18 cellular contexts compared by ENCODE assay signal in the genomic region with DNA sequence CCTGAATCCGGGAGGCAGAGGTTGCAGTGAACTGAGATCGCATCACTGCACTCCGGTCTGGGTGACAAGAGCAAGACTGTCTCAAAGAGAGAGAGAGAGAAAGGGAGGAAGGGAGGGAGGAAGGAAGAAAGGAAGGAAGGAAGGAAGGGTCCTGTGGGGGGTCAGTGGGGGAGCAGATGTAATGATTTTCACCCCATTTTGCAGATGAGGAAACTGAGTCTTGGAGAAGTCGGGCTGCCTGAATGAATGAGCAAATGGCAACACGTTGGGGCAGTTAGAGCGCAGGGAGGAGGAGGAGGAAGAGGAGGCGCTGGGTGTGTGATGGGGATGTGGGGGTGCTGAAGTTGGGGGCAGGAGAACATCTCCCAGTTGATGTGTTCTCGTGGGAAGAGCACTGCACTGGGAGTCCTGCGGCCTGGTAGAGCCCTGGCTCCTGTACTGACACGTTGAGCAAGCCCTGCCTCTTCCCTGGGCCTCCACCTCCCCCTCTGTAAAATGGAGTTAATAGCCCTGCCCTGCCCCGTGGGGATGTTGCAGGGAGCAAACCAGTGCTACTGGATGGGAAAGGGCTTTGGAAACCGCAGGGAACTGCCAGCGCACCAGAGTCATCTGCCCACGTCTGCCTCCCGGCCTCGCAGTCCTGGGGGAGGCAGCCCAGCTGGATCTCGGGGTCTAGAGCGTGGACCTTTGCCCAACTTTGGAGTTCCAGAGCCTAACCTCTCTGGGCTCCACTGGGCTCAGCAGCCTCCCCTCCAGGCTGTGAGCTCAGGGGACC.
DNase-seq lines count a peak whose midpoint lies in the region; ATAC-seq and TF ChIP-seq lines count a peak whose summit lies in the region.
"Had no signal": no experiment of that assay in that cellular context is flagged by ENCODE, and none has a peak within 500 bp of the region (broad histone marks: within the 10 kb centered on the region; RNA-seq: fewer than 3 reads in every experiment).

No MANE protein-coding gene starts in this region.

- H3K9me3 ChIP-seq in HCT116 (ENCODE audit: control insufficient read depth in 1 of 2, insufficient read depth in 1 of 2, low read depth in 1 of 2, low read length in 2 of 2) = no peaks in the 10 kb centered on the region
- no peaks in the 10 kb centered on the region for H3K9me3 ChIP-seq in esophagus squamous epithelium
- H3K9me3 ChIP-seq: pancreas, sigmoid colon, SK-N-SH had no signal

- H3K27me3 ChIP-seq in HCT116 (ENCODE audit: insufficient read depth, low read length) = no peaks in the 10 kb centered on the region
- peaks cover 0 to 34% (median 0%) of the 10 kb centered on the region in 4 donors for H3K27me3 ChIP-seq in esophagus squamous epithelium
- H3K27me3 ChIP-seq: pancreas had no signal

- no peaks in the 10 kb centered on the region for H3K9me3 Mint-ChIP-seq in progenitor cell of endocrine pancreas (ENCODE audit: low read depth)
- H3K9me3 Mint-ChIP-seq in stimulated activated naive B cell treated with anti-CD40 and anti-IgM and Interleukin-4, amounts not matched to agents 10 μg/mL and 1 μg/mL and 100 μg/mL, for 72 hours = no peaks in the 10 kb centered on the region

- POLR2A ChIA-PET in HCT116 (lab: Charles Lee) (interaction anchor here (0.7 kb wide), 1 partner anchor 8 kb away, joined by 3 read pairs; no protein-coding TSS in a partner anchor), RWPE1 (lab: Yijun Ruan, JAX; ENCODE audit: low non-redundant PET) (interaction anchor here (0.6 to 0.7 kb wide), 2 partner anchors 64 to 404 kb away, joined by 3 read pairs; no protein-coding TSS in a partner anchor)

- intact Hi-C loops in HCT116 (cut with micrococcal nuclease) = no loop called here
- intact Hi-C loops in esophagus squamous epithelium (cut with DNase I) = no loop called here

- peak overlapping the region; percentile 74 for H3K27ac Mint-ChIP-seq in progenitor cell of endocrine pancreas
- H3K27ac Mint-ChIP-seq in stimulated activated naive B cell treated with anti-CD40 and anti-IgM and Interleukin-4, amounts not matched to agents 10 μg/mL and 1 μg/mL and 100 μg/mL, for 72 hours = no peak overlapping the region

- no peaks in the 10 kb centered on the region for H3K36me3 ChIP-seq in HCT116 (ENCODE audit: control insufficient read depth in 1 of 2, insufficient read depth in 2 of 2, low read length in 2 of 2)
- H3K36me3 ChIP-seq in esophagus squamous epithelium = no peaks in the 10 kb centered on the region
- H3K36me3 ChIP-seq: pancreas, sigmoid colon had no signal

- RAD21 ChIA-PET in HCT116 (lab: Charles Lee; ENCODE audit: low non-redundant PET in 1 of 2, low total read pairs in 2 of 2, uncharacterized antibody in 2 of 2, unreplicated experiment in 2 of 2) = no interaction called here

- no peak for ATAC-seq in HCT116
- no peak for ATAC-seq in stimulated activated naive B cell treated with anti-CD40 and anti-IgM and Interleukin-4, amounts not matched to agents 10 μg/mL and 1 μg/mL and 100 μg/mL, for 72 hours (replicated peaks)
- no peak for ATAC-seq in GM18868 (IDR thresholded peaks at IDR 0.05; ENCODE audit: unreplicated experiment)

- H3K4me1 Mint-ChIP-seq in progenitor cell of endocrine pancreas (ENCODE audit: low read depth) = peaks cover 25% of the 10 kb centered on the region
- H3K4me1 Mint-ChIP-seq in stimulated activated naive B cell treated with anti-CD40 and anti-IgM and Interleukin-4, amounts not matched to agents 10 μg/mL and 1 μg/mL and 100 μg/mL, for 72 hours = peaks cover 11 to 18% of the 10 kb centered on the region in 2 donors

- 42 to 55% methylated on average over 11 to 12 of the region's 18 CpGs for WGBS in esophagus squamous epithelium, 2 donors

- no peak overlapping the region for H3K4me3 Mint-ChIP-seq in progenitor cell of endocrine pancreas (ENCODE audit: low read depth)
- H3K4me3 Mint-ChIP-seq in stimulated activated naive B cell treated with anti-CD40 and anti-IgM and Interleukin-4, amounts not matched to agents 10 μg/mL and 1 μg/mL and 100 μg/mL, for 72 hours = no peak overlapping the region

- H3K27ac ChIP-seq in HCT116 (ENCODE audit: low read depth, low read length) (no peak overlapping the region), RWPE1 (peak overlapping the region; percentile 100), esophagus squamous epithelium (peak overlapping the region; percentile 82 to 89 (median 87))
- H3K27ac ChIP-seq: pancreas, sigmoid colon had no signal

- H3K4me3 ChIP-seq in HCT116 (replicated peaks in 1 of 2; ENCODE audit: low read depth in 1 of 2, low read length in 2 of 2) (no peak overlapping the region), esophagus squamous epithelium (peak overlapping the region in 1 of 4 donors; percentile 1)
- H3K4me3 ChIP-seq: pancreas, sigmoid colon had no signal

- TSS peak; percentile 78 for BruUV-seq in HCT116 (replicated peaks; lab: Mats Ljungman, UMichigan)

- TF ChIP-seq CTCF in HCT116 (IDR thresholded peaks at IDR 0.05 in 2 of 3, conservative IDR thresholded peaks at IDR 0.05 in 1 of 3; ENCODE audit: borderline replicate concordance in 1 of 3, insufficient read depth in 1 of 3, low read depth in 2 of 3, low read length in 2 of 3) (no peak), RWPE1 (conservative IDR thresholded peaks at IDR 0.05; ENCODE audit: low read depth) (no peak), esophagus squamous epithelium (IDR thresholded peaks at IDR 0.05) (no peak), progenitor cell of endocrine pancreas (IDR thresholded peaks at IDR 0.05; ENCODE audit: unreplicated experiment) (no peak), GM20000 (IDR thresholded peaks at IDR 0.05; ENCODE audit: extremely low read depth, missing control alignments) (no peak)

- 0 out of 2 replicates have a peak overlapping the region, but pooled peaks have one; percentile 51 for H3K9ac ChIP-seq in HCT116 (ENCODE audit: low read length)
- H3K9ac ChIP-seq: SK-N-SH had no signal

- H2AFZ ChIP-seq in HCT116 (ENCODE audit: low read depth, low read length, poor library complexity, severe bottlenecking) = no peak overlapping the region

- H3K9me2 ChIP-seq in HCT116 (ENCODE audit: insufficient read depth) = no peaks in the 10 kb centered on the region
- H3K9me2 ChIP-seq: SK-N-SH had no signal

- H3K27me3 Mint-ChIP-seq in progenitor cell of endocrine pancreas = peaks cover 3% of the 10 kb centered on the region
- peaks cover 40 to 47% of the 10 kb centered on the region in 2 donors for H3K27me3 Mint-ChIP-seq in stimulated activated naive B cell treated with anti-CD40 and anti-IgM and Interleukin-4, amounts not matched to agents 10 μg/mL and 1 μg/mL and 100 μg/mL, for 72 hours

- no peaks in the 10 kb centered on the region for H4K20me1 ChIP-seq in HCT116 (ENCODE audit: insufficient read depth)

- CTCF ChIA-PET in HCT116 (lab: Charles Lee) = interaction anchor here (1.2 to 1.5 kb wide), 2 partner anchors 10 to 13 kb away, joined by 3 to 6 read pairs; no protein-coding TSS in a partner anchor
- CTCF ChIA-PET in RWPE1 (lab: Yijun Ruan, JAX) = interaction anchor here (0.5 to 1.1 kb wide), 3 partner anchors 42 to 648 kb away, joined by 3 read pairs; no protein-coding TSS in a partner anchor

- DNase-seq in HCT116 (ENCODE audit: low read depth, low spot score) = no peak
- peak; percentile 57 for DNase-seq in RWPE1 (ENCODE audit: low spot score)
- no peak for DNase-seq in esophagus squamous epithelium (lab: John Stamatoyannopoulos, UW)
- DNase-seq in progenitor cell of endocrine pancreas (ENCODE audit: low spot score, unreplicated experiment) = no peak
- no peak for DNase-seq in CD1c-positive myeloid dendritic cell (ENCODE audit: extremely low spot score)
- no peak for DNase-seq in GM20000 (ENCODE audit: low spot score)
- no peak for DNase-seq in stimulated activated naive B cell treated with anti-CD40 and anti-IgM and Interleukin-4, amounts not matched to agents 10 μg/mL and 1 μg/mL and 100 μg/mL, for 72 hours
- DNase-seq: activated CD4-positive, alpha-beta T cell treated with anti-CD3 and anti-CD28 coated beads for 48 hours; activated CD8-positive, alpha-beta memory T cell treated with anti-CD3 and anti-CD28 coated beads, Interleukin-2, amount 50 U/mL, for 48 hours; activated gamma-delta T cell; foreskin melanocyte; HCEC 1CT; KG1; pancreas; sigmoid colon; SK-N-SH; stimulated activated CD4-positive, alpha-beta T cell treated with anti-CD3 and anti-CD28 coated beads, Interleukin-2, amount 100 ng/mL, for 48 hours had no signal

- no peaks in the 10 kb centered on the region for H3K79me2 ChIP-seq in HCT116 (ENCODE audit: insufficient read depth, low read length)

- H3K4me1 ChIP-seq in HCT116 (ENCODE audit: control insufficient read depth in 1 of 2, insufficient read depth in 2 of 2, low read length in 2 of 2) = peaks cover 22 to 46% of the 10 kb centered on the region in 2 experiments; a peak in 3 of 4 replicates
- peaks cover 20 to 71% (median 22%) of the 10 kb centered on the region in 3 donors for H3K4me1 ChIP-seq in esophagus squamous epithelium
- H3K4me1 ChIP-seq: pancreas, sigmoid colon had no signal

- TF ChIP-seq RAD21 in HCT116 (IDR thresholded peaks at IDR 0.05; ENCODE audit: low read depth) = no peak

- no peak for TF ChIP-seq POLR2A in HCT116 (IDR thresholded peaks at IDR 0.05; ENCODE audit: borderline replicate concordance, extremely low read depth, insufficient read depth, insufficient read length)
- TF ChIP-seq POLR2A in esophagus squamous epithelium (IDR thresholded peaks at IDR 0.05) = no peak

- H3K36me3 Mint-ChIP-seq in progenitor cell of endocrine pancreas (ENCODE audit: insufficient read depth) = no peaks in the 10 kb centered on the region
- no peaks in the 10 kb centered on the region for H3K36me3 Mint-ChIP-seq in stimulated activated naive B cell treated with anti-CD40 and anti-IgM and Interleukin-4, amounts not matched to agents 10 μg/mL and 1 μg/mL and 100 μg/mL, for 72 hours

- H3K4me2 ChIP-seq in HCT116 (ENCODE audit: low read length) = peak overlapping the region; percentile 87
- H3K4me2 ChIP-seq: SK-N-SH had no signal

TF ChIP-seq in HCT116, 20 proteins besides CTCF, POLR2A, EP300 and RAD21 (continues in another document):
- TF ChIP-seq, protein P1, sequence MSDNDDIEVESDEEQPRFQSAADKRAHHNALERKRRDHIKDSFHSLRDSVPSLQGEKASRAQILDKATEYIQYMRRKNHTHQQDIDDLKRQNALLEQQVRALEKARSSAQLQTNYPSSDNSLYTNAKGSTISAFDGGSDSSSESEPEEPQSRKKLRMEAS (IDR thresholded peaks at IDR 0.05) = no peak
- TF ChIP-seq SP1 (IDR thresholded peaks at IDR 0.05; ENCODE audit: low read depth) (no peak), JUND (IDR thresholded peaks at IDR 0.05) (no peak), EZH2 (IDR thresholded peaks at IDR 0.05) (no peak), ELF1 (IDR thresholded peaks at IDR 0.05; ENCODE audit: borderline replicate concordance, low read depth) (no peak), YY1 (IDR thresholded peaks at IDR 0.05; ENCODE audit: extremely low read depth, insufficient replicate concordance, low read depth, low read length) (no peak)
